Comparison of ENCODE assay signal across 1 cellular context in the genomic region with DNA sequence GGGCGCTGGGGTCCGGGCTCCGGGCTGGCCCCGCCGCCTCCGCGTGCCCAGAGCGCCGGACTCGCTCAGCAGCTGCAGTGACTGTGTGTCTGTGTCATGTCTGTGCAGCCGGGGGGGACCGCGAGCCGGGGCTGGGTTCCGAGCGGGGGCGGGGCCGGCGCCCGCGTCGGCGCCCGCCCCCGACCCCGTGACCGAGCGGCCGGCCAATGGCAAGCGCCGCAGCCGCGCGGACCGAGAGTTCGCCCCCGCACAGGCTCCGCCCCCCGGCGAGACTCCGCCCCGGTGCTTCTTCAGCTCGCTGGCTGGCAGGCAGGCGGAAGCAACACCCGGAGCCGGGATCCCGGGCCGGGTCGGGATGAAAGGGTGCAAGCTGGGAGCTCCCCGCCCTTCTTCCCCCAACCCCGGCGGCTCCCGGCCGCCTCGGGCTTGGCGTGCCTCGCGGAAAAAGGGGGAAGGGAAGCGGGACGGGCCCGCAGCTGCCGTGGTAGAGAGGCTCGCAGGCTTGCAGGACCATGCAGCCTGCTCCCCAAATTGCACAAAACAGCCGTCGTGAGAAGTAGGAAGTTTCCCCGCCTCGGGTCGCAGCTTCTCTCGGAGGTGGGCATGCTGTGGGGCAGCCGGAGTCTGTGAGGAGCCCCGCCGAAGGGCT.
A peak's percentile ranks its signal among the peaks of the same experiment; 100 is the strongest.
TF ChIP-seq lines count a peak whose summit lies in the region.

No MANE protein-coding gene starts in this region.

TF ChIP-seq in HepG2, 621 proteins besides CTCF, POLR2A, EP300 and RAD21 (continued from another document and continues in another):
- TF ChIP-seq, protein P1, sequence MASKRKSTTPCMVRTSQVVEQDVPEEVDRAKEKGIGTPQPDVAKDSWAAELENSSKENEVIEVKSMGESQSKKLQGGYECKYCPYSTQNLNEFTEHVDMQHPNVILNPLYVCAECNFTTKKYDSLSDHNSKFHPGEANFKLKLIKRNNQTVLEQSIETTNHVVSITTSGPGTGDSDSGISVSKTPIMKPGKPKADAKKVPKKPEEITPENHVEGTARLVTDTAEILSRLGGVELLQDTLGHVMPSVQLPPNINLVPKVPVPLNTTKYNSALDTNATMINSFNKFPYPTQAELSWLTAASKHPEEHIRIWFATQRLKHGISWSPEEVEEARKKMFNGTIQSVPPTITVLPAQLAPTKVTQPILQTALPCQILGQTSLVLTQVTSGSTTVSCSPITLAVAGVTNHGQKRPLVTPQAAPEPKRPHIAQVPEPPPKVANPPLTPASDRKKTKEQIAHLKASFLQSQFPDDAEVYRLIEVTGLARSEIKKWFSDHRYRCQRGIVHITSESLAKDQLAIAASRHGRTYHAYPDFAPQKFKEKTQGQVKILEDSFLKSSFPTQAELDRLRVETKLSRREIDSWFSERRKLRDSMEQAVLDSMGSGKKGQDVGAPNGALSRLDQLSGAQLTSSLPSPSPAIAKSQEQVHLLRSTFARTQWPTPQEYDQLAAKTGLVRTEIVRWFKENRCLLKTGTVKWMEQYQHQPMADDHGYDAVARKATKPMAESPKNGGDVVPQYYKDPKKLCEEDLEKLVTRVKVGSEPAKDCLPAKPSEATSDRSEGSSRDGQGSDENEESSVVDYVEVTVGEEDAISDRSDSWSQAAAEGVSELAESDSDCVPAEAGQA (IDR thresholded peaks at IDR 0.05; ENCODE audit: low read depth): 0 out of 2 replicates have a peak, but pooled peaks have one; percentile 32
- TF ChIP-seq, protein P1 (CRISPR knock-in tag; IDR thresholded peaks at IDR 0.05; ENCODE audit: borderline replicate concordance): no peak
- TF ChIP-seq, protein P2, sequence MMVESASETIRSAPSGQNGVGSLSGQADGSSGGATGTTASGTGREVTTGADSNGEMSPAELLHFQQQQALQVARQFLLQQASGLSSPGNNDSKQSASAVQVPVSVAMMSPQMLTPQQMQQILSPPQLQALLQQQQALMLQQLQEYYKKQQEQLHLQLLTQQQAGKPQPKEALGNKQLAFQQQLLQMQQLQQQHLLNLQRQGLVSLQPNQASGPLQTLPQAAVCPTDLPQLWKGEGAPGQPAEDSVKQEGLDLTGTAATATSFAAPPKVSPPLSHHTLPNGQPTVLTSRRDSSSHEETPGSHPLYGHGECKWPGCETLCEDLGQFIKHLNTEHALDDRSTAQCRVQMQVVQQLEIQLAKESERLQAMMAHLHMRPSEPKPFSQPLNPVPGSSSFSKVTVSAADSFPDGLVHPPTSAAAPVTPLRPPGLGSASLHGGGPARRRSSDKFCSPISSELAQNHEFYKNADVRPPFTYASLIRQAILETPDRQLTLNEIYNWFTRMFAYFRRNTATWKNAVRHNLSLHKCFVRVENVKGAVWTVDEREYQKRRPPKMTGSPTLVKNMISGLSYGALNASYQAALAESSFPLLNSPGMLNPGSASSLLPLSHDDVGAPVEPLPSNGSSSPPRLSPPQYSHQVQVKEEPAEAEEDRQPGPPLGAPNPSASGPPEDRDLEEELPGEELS (CRISPR knock-in tag; IDR thresholded peaks at IDR 0.05): peak; percentile 15; the same call in 1 of the 2 replicates
- TF ChIP-seq, protein P3, sequence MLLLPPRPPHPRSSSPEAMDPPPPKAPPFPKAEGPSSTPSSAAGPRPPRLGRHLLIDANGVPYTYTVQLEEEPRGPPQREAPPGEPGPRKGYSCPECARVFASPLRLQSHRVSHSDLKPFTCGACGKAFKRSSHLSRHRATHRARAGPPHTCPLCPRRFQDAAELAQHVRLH (CRISPR knock-in tag; IDR thresholded peaks at IDR 0.05; ENCODE audit: borderline replicate concordance, low read depth): no peak
- TF ChIP-seq KAT8 (CRISPR knock-in tag; IDR thresholded peaks at IDR 0.05) (peak; percentile 40; the same call in 1 of the 2 replicates), ZMYM3 (CRISPR knock-in tag; IDR thresholded peaks at IDR 0.05) (peak; percentile 54; the same call in 1 of the 2 replicates), ZSCAN21 (CRISPR knock-in tag; IDR thresholded peaks at IDR 0.05; ENCODE audit: borderline replicate concordance) (0 out of 2 replicates have a peak, but pooled peaks have one; percentile 56), POGZ (CRISPR knock-in tag; IDR thresholded peaks at IDR 0.05) (peak; percentile 68; the same call in 1 of the 2 replicates), ZNF768 (CRISPR knock-in tag; IDR thresholded peaks at IDR 0.05) (peak; percentile 60; the same call in 1 of the 2 replicates), PHF8 (CRISPR knock-in tag; IDR thresholded peaks at IDR 0.05) (peak; percentile 33; the same call in 1 of the 2 replicates), ZNF543 (CRISPR knock-in tag; IDR thresholded peaks at IDR 0.05) (0 out of 2 replicates have a peak, but pooled peaks have one; percentile 34), MAZ (IDR thresholded peaks at IDR 0.05; ENCODE audit: borderline replicate concordance, low read depth, low read length) (peak; percentile 81; the same call in 1 of the 2 replicates), MAZ (CRISPR knock-in tag; IDR thresholded peaks at IDR 0.05; ENCODE audit: low read depth) (peak; percentile 75), KLF13 (CRISPR knock-in tag; IDR thresholded peaks at IDR 0.05) (no peak), MYC (CRISPR knock-in tag; IDR thresholded peaks at IDR 0.05; ENCODE audit: borderline replicate concordance) (peak; percentile 46; the same call in 1 of the 2 replicates), HOXA5 (CRISPR knock-in tag; IDR thresholded peaks at IDR 0.05) (peak; percentile 41; the same call in 1 of the 2 replicates), SKI (IDR thresholded peaks at IDR 0.05; ENCODE audit: partially characterized antibody) (peak; percentile 77), ELF3 (CRISPR knock-in tag; IDR thresholded peaks at IDR 0.05) (peak; percentile 40; the same call in 1 of the 2 replicates), RARG (CRISPR knock-in tag; IDR thresholded peaks at IDR 0.05; ENCODE audit: low read depth) (no peak)
- TF ChIP-seq, protein P4, sequence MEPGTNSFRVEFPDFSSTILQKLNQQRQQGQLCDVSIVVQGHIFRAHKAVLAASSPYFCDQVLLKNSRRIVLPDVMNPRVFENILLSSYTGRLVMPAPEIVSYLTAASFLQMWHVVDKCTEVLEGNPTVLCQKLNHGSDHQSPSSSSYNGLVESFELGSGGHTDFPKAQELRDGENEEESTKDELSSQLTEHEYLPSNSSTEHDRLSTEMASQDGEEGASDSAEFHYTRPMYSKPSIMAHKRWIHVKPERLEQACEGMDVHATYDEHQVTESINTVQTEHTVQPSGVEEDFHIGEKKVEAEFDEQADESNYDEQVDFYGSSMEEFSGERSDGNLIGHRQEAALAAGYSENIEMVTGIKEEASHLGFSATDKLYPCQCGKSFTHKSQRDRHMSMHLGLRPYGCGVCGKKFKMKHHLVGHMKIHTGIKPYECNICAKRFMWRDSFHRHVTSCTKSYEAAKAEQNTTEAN (CRISPR knock-in tag; conservative IDR thresholded peaks at IDR 0.05): 0 out of 2 replicates have a peak, but pooled peaks have one; percentile 35
- TF ChIP-seq, protein P5, sequence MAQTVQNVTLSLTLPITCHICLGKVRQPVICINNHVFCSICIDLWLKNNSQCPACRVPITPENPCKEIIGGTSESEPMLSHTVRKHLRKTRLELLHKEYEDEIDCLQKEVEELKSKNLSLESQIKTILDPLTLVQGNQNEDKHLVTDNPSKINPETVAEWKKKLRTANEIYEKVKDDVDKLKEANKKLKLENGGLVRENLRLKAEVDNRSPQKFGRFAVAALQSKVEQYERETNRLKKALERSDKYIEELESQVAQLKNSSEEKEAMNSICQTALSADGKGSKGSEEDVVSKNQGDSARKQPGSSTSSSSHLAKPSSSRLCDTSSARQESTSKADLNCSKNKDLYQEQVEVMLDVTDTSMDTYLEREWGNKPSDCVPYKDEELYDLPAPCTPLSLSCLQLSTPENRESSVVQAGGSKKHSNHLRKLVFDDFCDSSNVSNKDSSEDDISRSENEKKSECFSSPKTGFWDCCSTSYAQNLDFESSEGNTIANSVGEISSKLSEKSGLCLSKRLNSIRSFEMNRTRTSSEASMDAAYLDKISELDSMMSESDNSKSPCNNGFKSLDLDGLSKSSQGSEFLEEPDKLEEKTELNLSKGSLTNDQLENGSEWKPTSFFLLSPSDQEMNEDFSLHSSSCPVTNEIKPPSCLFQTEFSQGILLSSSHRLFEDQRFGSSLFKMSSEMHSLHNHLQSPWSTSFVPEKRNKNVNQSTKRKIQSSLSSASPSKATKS (CRISPR knock-in tag; IDR thresholded peaks at IDR 0.05): no peak
- TF ChIP-seq, protein P6, sequence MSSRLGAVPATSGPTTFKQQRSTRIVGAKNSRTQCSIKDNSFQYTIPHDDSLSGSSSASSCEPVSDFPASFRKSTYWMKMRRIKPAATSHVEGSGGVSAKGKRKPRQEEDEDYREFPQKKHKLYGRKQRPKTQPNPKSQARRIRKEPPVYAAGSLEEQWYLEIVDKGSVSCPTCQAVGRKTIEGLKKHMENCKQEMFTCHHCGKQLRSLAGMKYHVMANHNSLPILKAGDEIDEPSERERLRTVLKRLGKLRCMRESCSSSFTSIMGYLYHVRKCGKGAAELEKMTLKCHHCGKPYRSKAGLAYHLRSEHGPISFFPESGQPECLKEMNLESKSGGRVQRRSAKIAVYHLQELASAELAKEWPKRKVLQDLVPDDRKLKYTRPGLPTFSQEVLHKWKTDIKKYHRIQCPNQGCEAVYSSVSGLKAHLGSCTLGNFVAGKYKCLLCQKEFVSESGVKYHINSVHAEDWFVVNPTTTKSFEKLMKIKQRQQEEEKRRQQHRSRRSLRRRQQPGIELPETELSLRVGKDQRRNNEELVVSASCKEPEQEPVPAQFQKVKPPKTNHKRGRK (CRISPR knock-in tag; IDR thresholded peaks at IDR 0.05): 0 out of 2 replicates have a peak, but pooled peaks have one; percentile 41
- TF ChIP-seq, protein P7, sequence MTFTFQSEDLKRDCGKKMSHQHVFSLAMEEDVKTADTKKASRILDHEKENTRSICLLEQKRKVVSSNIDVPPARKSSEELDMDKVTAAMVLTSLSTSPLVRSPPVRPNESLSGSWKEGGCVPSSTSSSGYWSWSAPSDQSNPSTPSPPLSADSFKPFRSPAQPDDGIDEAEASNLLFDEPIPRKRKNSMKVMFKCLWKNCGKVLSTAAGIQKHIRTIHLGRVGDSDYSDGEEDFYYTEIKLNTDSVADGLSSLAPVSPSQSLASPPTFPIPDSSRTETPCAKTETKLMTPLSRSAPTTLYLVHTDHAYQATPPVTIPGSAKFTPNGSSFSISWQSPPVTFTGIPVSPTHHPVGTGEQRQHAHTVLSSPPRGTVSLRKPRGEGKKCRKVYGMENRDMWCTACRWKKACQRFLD (CRISPR knock-in tag; IDR thresholded peaks at IDR 0.05; ENCODE audit: borderline replicate concordance): 0 out of 2 replicates have a peak, but pooled peaks have one; percentile 38
- TF ChIP-seq, protein P8, sequence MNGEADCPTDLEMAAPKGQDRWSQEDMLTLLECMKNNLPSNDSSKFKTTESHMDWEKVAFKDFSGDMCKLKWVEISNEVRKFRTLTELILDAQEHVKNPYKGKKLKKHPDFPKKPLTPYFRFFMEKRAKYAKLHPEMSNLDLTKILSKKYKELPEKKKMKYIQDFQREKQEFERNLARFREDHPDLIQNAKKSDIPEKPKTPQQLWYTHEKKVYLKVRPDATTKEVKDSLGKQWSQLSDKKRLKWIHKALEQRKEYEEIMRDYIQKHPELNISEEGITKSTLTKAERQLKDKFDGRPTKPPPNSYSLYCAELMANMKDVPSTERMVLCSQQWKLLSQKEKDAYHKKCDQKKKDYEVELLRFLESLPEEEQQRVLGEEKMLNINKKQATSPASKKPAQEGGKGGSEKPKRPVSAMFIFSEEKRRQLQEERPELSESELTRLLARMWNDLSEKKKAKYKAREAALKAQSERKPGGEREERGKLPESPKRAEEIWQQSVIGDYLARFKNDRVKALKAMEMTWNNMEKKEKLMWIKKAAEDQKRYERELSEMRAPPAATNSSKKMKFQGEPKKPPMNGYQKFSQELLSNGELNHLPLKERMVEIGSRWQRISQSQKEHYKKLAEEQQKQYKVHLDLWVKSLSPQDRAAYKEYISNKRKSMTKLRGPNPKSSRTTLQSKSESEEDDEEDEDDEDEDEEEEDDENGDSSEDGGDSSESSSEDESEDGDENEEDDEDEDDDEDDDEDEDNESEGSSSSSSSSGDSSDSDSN (CRISPR knock-in tag; IDR thresholded peaks at IDR 0.05): peak; percentile 76
- TF ChIP-seq, protein P9, sequence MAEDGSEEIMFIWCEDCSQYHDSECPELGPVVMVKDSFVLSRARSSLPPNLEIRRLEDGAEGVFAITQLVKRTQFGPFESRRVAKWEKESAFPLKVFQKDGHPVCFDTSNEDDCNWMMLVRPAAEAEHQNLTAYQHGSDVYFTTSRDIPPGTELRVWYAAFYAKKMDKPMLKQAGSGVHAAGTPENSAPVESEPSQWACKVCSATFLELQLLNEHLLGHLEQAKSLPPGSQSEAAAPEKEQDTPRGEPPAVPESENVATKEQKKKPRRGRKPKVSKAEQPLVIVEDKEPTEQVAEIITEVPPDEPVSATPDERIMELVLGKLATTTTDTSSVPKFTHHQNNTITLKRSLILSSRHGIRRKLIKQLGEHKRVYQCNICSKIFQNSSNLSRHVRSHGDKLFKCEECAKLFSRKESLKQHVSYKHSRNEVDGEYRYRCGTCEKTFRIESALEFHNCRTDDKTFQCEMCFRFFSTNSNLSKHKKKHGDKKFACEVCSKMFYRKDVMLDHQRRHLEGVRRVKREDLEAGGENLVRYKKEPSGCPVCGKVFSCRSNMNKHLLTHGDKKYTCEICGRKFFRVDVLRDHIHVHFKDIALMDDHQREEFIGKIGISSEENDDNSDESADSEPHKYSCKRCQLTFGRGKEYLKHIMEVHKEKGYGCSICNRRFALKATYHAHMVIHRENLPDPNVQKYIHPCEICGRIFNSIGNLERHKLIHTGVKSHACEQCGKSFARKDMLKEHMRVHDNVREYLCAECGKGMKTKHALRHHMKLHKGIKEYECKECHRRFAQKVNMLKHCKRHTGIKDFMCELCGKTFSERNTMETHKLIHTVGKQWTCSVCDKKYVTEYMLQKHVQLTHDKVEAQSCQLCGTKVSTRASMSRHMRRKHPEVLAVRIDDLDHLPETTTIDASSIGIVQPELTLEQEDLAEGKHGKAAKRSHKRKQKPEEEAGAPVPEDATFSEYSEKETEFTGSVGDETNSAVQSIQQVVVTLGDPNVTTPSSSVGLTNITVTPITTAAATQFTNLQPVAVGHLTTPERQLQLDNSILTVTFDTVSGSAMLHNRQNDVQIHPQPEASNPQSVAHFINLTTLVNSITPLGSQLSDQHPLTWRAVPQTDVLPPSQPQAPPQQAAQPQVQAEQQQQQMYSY (CRISPR knock-in tag; IDR thresholded peaks at IDR 0.05): peak; percentile 99
- TF ChIP-seq, protein P10, sequence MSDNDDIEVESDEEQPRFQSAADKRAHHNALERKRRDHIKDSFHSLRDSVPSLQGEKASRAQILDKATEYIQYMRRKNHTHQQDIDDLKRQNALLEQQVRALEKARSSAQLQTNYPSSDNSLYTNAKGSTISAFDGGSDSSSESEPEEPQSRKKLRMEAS (IDR thresholded peaks at IDR 0.05): peak; percentile 47; the same call in 1 of the 2 replicates
